30 cellular contexts compared by ENCODE assay signal in the genomic region with DNA sequence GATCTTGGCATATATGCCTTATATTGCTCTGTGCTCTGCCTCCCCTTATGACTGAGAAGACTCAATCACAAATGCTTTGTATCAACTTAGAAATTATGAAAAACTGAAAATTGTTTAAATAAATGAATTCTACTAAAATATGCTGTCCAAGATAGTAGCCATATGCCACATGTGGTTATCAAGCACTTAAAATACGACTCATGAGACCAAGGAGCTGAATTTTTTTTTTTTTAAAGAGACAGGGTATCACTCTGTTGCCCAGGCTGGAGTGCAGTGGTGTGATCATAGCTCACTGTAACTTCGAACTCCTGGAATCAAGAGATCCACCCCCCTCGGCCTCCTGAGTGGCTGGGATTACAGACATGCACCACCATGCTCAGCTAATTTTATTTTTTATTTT.
"Had no signal": no experiment of that assay in that cellular context is flagged by ENCODE, and none has a peak within 500 bp of the region (broad histone marks: within the 10 kb centered on the region; RNA-seq: fewer than 3 reads in every experiment).

No MANE protein-coding gene starts in this region.

- H2AFZ ChIP-seq: hepatocyte had no signal

- H3K9me3 Mint-ChIP-seq: activated B cell treated with CpG ODN at 0.5 μM for 24 hours; central memory CD8-positive, alpha-beta T cell; dendritic cell treated with granulocyte-macrophage colony-stimulating factor and Interleukin-4, amounts not matched to agents 40 ng/mL and 50 ng/mL, for 4 days; endodermal cell had no signal

- ATAC-seq: activated CD4-positive, CD25-positive, alpha-beta regulatory T cell treated with anti-CD3 and anti-CD28 coated beads, Interleukin-2, amount 50 U/mL, for 24 hours; activated CD8-positive, alpha-beta memory T cell treated with anti-CD3 and anti-CD28 coated beads, Interleukin-2, amount 10 ng/mL, durations not matched to agents 7 days and 5 days; activated CD8-positive, alpha-beta T cell treated with anti-CD3 and anti-CD28 coated beads, Interleukin-2, amount 10 ng/mL, durations not matched to agents 7 days and 5 days; activated naive CD4-positive, alpha-beta T cell treated with anti-CD3 and anti-CD28 coated beads, Interleukin-2, amount 50 U/mL, for 72 hours; foreskin keratinocyte; gastrocnemius medialis; heart right ventricle had no signal

- H3K27ac Mint-ChIP-seq: activated B cell treated with CpG ODN at 0.5 μM for 24 hours; activated CD8-positive, alpha-beta memory T cell treated with anti-CD3 and anti-CD28 coated beads, Interleukin-2, amount 10 ng/mL, durations not matched to agents 7 days and 5 days; activated naive CD4-positive, alpha-beta T cell treated with anti-CD3 and anti-CD28 coated beads, Interleukin-2, amount 10 ng/mL, durations not matched to agents 7 days and 5 days; activated naive CD4-positive, alpha-beta T cell treated with anti-CD3 and anti-CD28 coated beads, Interleukin-2, amount 50 U/mL, for 72 hours; activated naive CD8-positive, alpha-beta T cell treated with anti-CD3 and anti-CD28 coated beads, Interleukin-2, amount 10 ng/mL, durations not matched to agents 7 days and 5 days; activated T-helper 1 cell treated with anti-CD3 and anti-CD28 coated beads, Interleukin-12 subunit alpha, Interleukin-12 subunit beta, Interleukin-2, Interleukin-4 antibody, amounts not matched to agents 30 ng/mL and 10 ng/mL and 1 ng/mL, durations not matched to agents 14 hours and 24 hours and 36 hours; dendritic cell treated with granulocyte-macrophage colony-stimulating factor and Interleukin-4, amounts not matched to agents 40 ng/mL and 50 ng/mL, for 4 days; endodermal cell had no signal

- H3K27me3 ChIP-seq: brain microvascular endothelial cell, dorsolateral prefrontal cortex, esophagus muscularis mucosa, foreskin keratinocyte, gastrocnemius medialis, heart right ventricle, hepatocyte had no signal

- H3K27ac ChIP-seq: brain microvascular endothelial cell, coronary artery, foreskin keratinocyte, hepatocyte had no signal

- H3K27me3 Mint-ChIP-seq: activated B cell treated with CpG ODN at 0.5 μM for 24 hours; activated CD8-positive, alpha-beta memory T cell treated with anti-CD3 and anti-CD28 coated beads, Interleukin-2, amount 10 ng/mL, durations not matched to agents 7 days and 5 days; activated naive CD4-positive, alpha-beta T cell treated with anti-CD3 and anti-CD28 coated beads, Interleukin-2, amount 10 ng/mL, durations not matched to agents 7 days and 5 days; activated naive CD8-positive, alpha-beta T cell treated with anti-CD3 and anti-CD28 coated beads, Interleukin-2, amount 10 ng/mL, durations not matched to agents 7 days and 5 days; central memory CD8-positive, alpha-beta T cell; dendritic cell treated with granulocyte-macrophage colony-stimulating factor and Interleukin-4, amounts not matched to agents 40 ng/mL and 50 ng/mL, for 4 days had no signal

- DNase-seq: activated B cell treated with CpG ODN at 0.5 μM for 24 hours; activated CD4-positive, alpha-beta T cell treated with anti-CD3 and anti-CD28 coated beads for 48 hours; activated CD4-positive, alpha-beta T cell treated with anti-CD3 and anti-CD28 coated beads, Interleukin-2, amount 50 U/mL, for 1 hour; activated CD4-positive, alpha-beta T cell treated with anti-CD3 and anti-CD28 coated beads, Interleukin-2, amount 50 U/mL, for 48 hours; activated CD8-positive, alpha-beta memory T cell treated with anti-CD3 and anti-CD28 coated beads, Interleukin-2, amount 10 ng/mL, durations not matched to agents 7 days and 5 days; activated CD8-positive, alpha-beta memory T cell treated with anti-CD3 and anti-CD28 coated beads, Interleukin-2, amount 50 U/mL, for 4 hours; activated CD8-positive, alpha-beta T cell treated with anti-CD3 and anti-CD28 coated beads, Interleukin-2, amount 10 ng/mL, durations not matched to agents 7 days and 5 days; activated gamma-delta T cell; activated naive CD4-positive, alpha-beta T cell; activated naive CD4-positive, alpha-beta T cell treated with anti-CD3 and anti-CD28 coated beads, Interleukin-2, amount 10 ng/mL, durations not matched to agents 7 days and 5 days; activated naive CD8-positive, alpha-beta T cell treated with anti-CD3 and anti-CD28 coated beads, Interleukin-2, amount 10 ng/mL, durations not matched to agents 7 days and 5 days; activated T-cell treated with anti-CD3 and anti-CD28 coated beads, Interleukin-2, amount 50 U/mL, for 1 hour; activated T-cell treated with anti-CD3 and anti-CD28 coated beads, Interleukin-2, amount 50 U/mL, for 48 hours; brain microvascular endothelial cell; dorsolateral prefrontal cortex; effector memory CD4-positive, alpha-beta T cell; endodermal cell; foreskin keratinocyte; gastrocnemius medialis; glutamatergic neuron; heart right ventricle; T-helper 2 cell had no signal

- H3K4me2 ChIP-seq: hepatocyte had no signal

- H3K9me3 ChIP-seq: esophagus muscularis mucosa, gastrocnemius medialis, heart right ventricle had no signal

- H3K4me3 ChIP-seq: coronary artery, dorsolateral prefrontal cortex, esophagus muscularis mucosa, gastrocnemius medialis, heart right ventricle, hepatocyte had no signal

- H3K4me3 Mint-ChIP-seq: activated B cell treated with CpG ODN at 0.5 μM for 24 hours; activated CD8-positive, alpha-beta memory T cell treated with anti-CD3 and anti-CD28 coated beads, Interleukin-2, amount 10 ng/mL, durations not matched to agents 7 days and 5 days; activated CD8-positive, alpha-beta T cell treated with anti-CD3 and anti-CD28 coated beads, Interleukin-2, amount 10 ng/mL, durations not matched to agents 7 days and 5 days; activated naive CD4-positive, alpha-beta T cell treated with anti-CD3 and anti-CD28 coated beads, Interleukin-2, amount 10 ng/mL, durations not matched to agents 7 days and 5 days; activated naive CD8-positive, alpha-beta T cell treated with anti-CD3 and anti-CD28 coated beads, Interleukin-2, amount 10 ng/mL, durations not matched to agents 7 days and 5 days; activated T-helper 1 cell treated with anti-CD3 and anti-CD28 coated beads, Interleukin-12 subunit alpha, Interleukin-12 subunit beta, Interleukin-2, Interleukin-4 antibody, amounts not matched to agents 30 ng/mL and 10 ng/mL and 1 ng/mL, durations not matched to agents 14 hours and 24 hours and 36 hours; central memory CD8-positive, alpha-beta T cell; dendritic cell treated with granulocyte-macrophage colony-stimulating factor and Interleukin-4, amounts not matched to agents 40 ng/mL and 50 ng/mL, for 4 days; endodermal cell had no signal

- H3K79me2 ChIP-seq: hepatocyte had no signal

- H3K36me3 ChIP-seq: brain microvascular endothelial cell, esophagus muscularis mucosa, gastrocnemius medialis had no signal
